8 cellular contexts compared by ENCODE assay signal in the genomic region with DNA sequence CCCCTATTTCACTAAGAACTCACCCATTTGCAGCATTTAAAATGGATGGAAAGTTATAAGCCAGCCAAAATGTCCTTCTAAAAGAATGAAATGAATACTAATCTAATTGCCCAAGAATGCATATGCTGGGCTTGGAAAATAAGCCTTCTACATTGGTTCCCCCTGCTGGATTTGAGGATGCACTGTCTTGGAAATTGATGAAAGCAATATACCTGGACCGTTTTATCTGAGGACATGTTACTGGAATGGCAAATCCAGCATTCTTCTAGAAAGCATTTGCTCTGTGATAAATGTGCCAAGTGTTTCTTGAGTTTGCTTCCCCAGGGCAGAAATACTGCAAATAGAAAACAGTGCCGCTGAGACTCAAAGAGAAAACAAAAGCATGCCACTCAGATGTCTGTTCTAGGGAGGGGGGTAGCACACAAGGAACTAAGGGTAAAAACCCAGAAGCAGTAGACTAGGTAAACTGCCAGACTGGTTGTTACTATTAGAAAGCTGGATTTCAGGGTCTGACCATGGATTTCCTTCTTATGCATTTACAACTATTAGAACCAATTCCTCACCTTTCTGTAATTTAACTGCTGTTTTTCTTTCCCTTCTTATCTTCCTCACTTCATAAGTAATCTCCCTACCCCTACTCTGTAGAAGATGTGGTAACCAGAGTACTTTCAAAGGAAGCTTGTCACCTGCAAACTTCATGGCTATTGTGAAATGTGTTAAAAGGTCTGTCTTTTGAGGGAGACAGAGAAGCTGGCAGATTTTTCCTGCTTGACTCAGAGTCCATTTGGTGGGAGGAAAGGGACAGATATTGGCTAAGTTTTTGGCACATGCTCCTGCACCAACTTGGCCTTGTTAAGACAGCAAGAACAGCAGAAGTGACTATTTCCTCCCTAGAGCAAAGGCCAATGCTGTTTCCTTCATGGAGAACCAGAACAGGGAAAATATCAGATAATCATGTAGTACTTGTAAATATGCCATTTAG.
DNase-seq lines count a peak whose midpoint lies in the region; ATAC-seq and TF ChIP-seq lines count a peak whose summit lies in the region.

No MANE protein-coding gene starts in this region.

- H3K27ac Mint-ChIP-seq in activated T-helper 1 cell treated with anti-CD3 and anti-CD28 coated beads, Interleukin-12 subunit alpha, Interleukin-12 subunit beta, Interleukin-2, Interleukin-4 antibody, amounts not matched to agents 30 ng/mL and 10 ng/mL and 1 ng/mL, durations not matched to agents 14 hours and 24 hours and 36 hours, result no peak overlapping the region

- in situ Hi-C loops in brain microvascular endothelial cell (cut with HindIII; ENCODE audit: low pct_ligation_motif_present, low sequenced_read_pairs), result no loop called here

- H3K4me3 Mint-ChIP-seq in activated T-helper 1 cell treated with anti-CD3 and anti-CD28 coated beads, Interleukin-12 subunit alpha, Interleukin-12 subunit beta, Interleukin-2, Interleukin-4 antibody, amounts not matched to agents 30 ng/mL and 10 ng/mL and 1 ng/mL, durations not matched to agents 14 hours and 24 hours and 36 hours, result no peak overlapping the region

- no peak overlapping the region for H3K27ac ChIP-seq in brain microvascular endothelial cell

- no peaks in the 10 kb centered on the region for H3K36me3 ChIP-seq in brain microvascular endothelial cell (replicated peaks)

- H3K27me3 ChIP-seq in brain microvascular endothelial cell (replicated peaks), result no peaks in the 10 kb centered on the region

- no peaks in the 10 kb centered on the region for H3K27me3 Mint-ChIP-seq in activated T-helper 1 cell treated with anti-CD3 and anti-CD28 coated beads, Interleukin-12 subunit alpha, Interleukin-12 subunit beta, Interleukin-2, Interleukin-4 antibody, amounts not matched to agents 30 ng/mL and 10 ng/mL and 1 ng/mL, durations not matched to agents 14 hours and 24 hours and 36 hours (ENCODE audit: insufficient read depth)

- DNase-seq in GM04504 (ENCODE audit: low read depth) (peak; percentile 37), NCI-H2081 treated with DMSO at 0.1 percent for 48 hours (lab: John Stamatoyannopoulos, UW) (peak; percentile 30), brain microvascular endothelial cell (peak; percentile 26), medulla oblongata (ENCODE audit: extremely low spot score) (peak; percentile 69), cortex of kidney (lab: John Stamatoyannopoulos, UW) (no peak)
- no peak for DNase-seq in activated effector memory CD4-positive, alpha-beta T cell treated with Interleukin-2 at 50 U/mL for 16 hours
- no peak for DNase-seq in activated T-helper 1 cell treated with anti-CD3 and anti-CD28 coated beads, Interleukin-12 subunit alpha, Interleukin-12 subunit beta, Interleukin-2, Interleukin-4 antibody, amounts not matched to agents 30 ng/mL and 10 ng/mL and 1 ng/mL, durations not matched to agents 14 hours and 24 hours and 36 hours (ENCODE audit: low spot score)

- TF ChIP-seq POLR2A in GM18505 (IDR thresholded peaks at IDR 0.05; ENCODE audit: borderline replicate concordance, extremely low read depth, insufficient read depth, insufficient read length), result no peak

- no peaks in the 10 kb centered on the region for H3K9me3 Mint-ChIP-seq in activated T-helper 1 cell treated with anti-CD3 and anti-CD28 coated beads, Interleukin-12 subunit alpha, Interleukin-12 subunit beta, Interleukin-2, Interleukin-4 antibody, amounts not matched to agents 30 ng/mL and 10 ng/mL and 1 ng/mL, durations not matched to agents 14 hours and 24 hours and 36 hours

- H3K4me3 ChIP-seq in brain microvascular endothelial cell (ENCODE audit: low read depth, low read length), result no peak overlapping the region

- H3K4me1 Mint-ChIP-seq in activated T-helper 1 cell treated with anti-CD3 and anti-CD28 coated beads, Interleukin-12 subunit alpha, Interleukin-12 subunit beta, Interleukin-2, Interleukin-4 antibody, amounts not matched to agents 30 ng/mL and 10 ng/mL and 1 ng/mL, durations not matched to agents 14 hours and 24 hours and 36 hours (ENCODE audit: low read depth), result no peaks in the 10 kb centered on the region

- H3K36me3 Mint-ChIP-seq in activated T-helper 1 cell treated with anti-CD3 and anti-CD28 coated beads, Interleukin-12 subunit alpha, Interleukin-12 subunit beta, Interleukin-2, Interleukin-4 antibody, amounts not matched to agents 30 ng/mL and 10 ng/mL and 1 ng/mL, durations not matched to agents 14 hours and 24 hours and 36 hours (ENCODE audit: low read depth), result no peaks in the 10 kb centered on the region

- no peak for ATAC-seq in GM18505 (IDR thresholded peaks at IDR 0.05; ENCODE audit: unreplicated experiment)

- peak; percentile 76 for TF ChIP-seq CTCF in brain microvascular endothelial cell (IDR thresholded peaks at IDR 0.05; ENCODE audit: low read depth, low read length, missing control alignments)

- intact Hi-C loops in activated T-helper 1 cell treated with anti-CD3 and anti-CD28 coated beads, Interleukin-12 subunit alpha, Interleukin-12 subunit beta, Interleukin-2, Interleukin-4 antibody, amounts not matched to agents 30 ng/mL and 10 ng/mL and 1 ng/mL, durations not matched to agents 14 hours and 24 hours and 36 hours (cut with micrococcal nuclease), result no loop called here

Comparison
In these comparisons a context has a peak if more than half of its experiments do, and no peak if none do; other contexts are left out.
1. DNase-seq: peak in GM04504 (single experiment), NCI-H2081 treated with DMSO at 0.1 percent for 48 hours (single experiment), brain microvascular endothelial cell (single experiment) and medulla oblongata (single experiment); none in cortex of kidney (single experiment), activated effector memory CD4-positive, alpha-beta T cell treated with Interleukin-2 at 50 U/mL for 16 hours (single experiment) and activated T-helper 1 cell treated with anti-CD3 and anti-CD28 coated beads, Interleukin-12 subunit alpha, Interleukin-12 subunit beta, Interleukin-2, Interleukin-4 antibody, amounts not matched to agents 30 ng/mL and 10 ng/mL and 1 ng/mL, durations not matched to agents 14 hours and 24 hours and 36 hours (single experiment).